ENCODE assay signal across 13 cellular contexts in genomic region chr6:170405311-170405975, GRCh38.
A peak's percentile ranks its signal among the peaks of the same experiment; 100 is the strongest.
DNase-seq lines count a peak whose midpoint lies in the region; ATAC-seq and TF ChIP-seq lines count a peak whose summit lies in the region.
"Had no signal": no experiment of that assay in that cellular context is flagged by ENCODE, and none has a peak within 500 bp of the region (broad histone marks: within the 10 kb centered on the region; RNA-seq: fewer than 3 reads in every experiment).

No MANE protein-coding gene starts in this region.

- no peaks in the 10 kb centered on the region for H3K27me3 Mint-ChIP-seq in activated T-helper 17 cell treated with anti-CD3 and anti-CD28 coated beads, Interleukin-2, amount 50 U/mL, for 72 hours
- H3K27me3 Mint-ChIP-seq: memory B cell; stimulated activated naive CD8-positive, alpha-beta T cell treated with anti-CD3 and anti-CD28 coated beads, Interleukin-15, amount 100 ng/mL, for 72 hours had no signal

- H3K27ac Mint-ChIP-seq in activated T-helper 17 cell treated with anti-CD3 and anti-CD28 coated beads, Interleukin-2, amount 50 U/mL, for 72 hours = no peak overlapping the region
- H3K27ac Mint-ChIP-seq: memory B cell; T-helper 2 cell treated with Interferon-gamma antibody and Interleukin-4, amounts not matched to agents 5 μg/mL and 100 μg/mL, for 36 hours had no signal

- POLR2A ChIA-PET in SK-N-SH (lab: Yijun Ruan, JAX) = no interaction called here

- H3K79me2 ChIP-seq in SK-N-SH (ENCODE audit: insufficient read depth) = no peaks in the 10 kb centered on the region

- H3K4me3 ChIP-seq in SK-N-SH (ENCODE audit: low read depth in 2 of 2, low read length in 1 of 2) = no peak overlapping the region
- no peak overlapping the region for H3K4me3 ChIP-seq in retinal pigment epithelial cell (ENCODE audit: low read length)

- H3K36me3 Mint-ChIP-seq in activated T-helper 17 cell treated with anti-CD3 and anti-CD28 coated beads, Interleukin-2, amount 50 U/mL, for 72 hours (ENCODE audit: low read depth) = peaks cover 69% of the 10 kb centered on the region

- no peak for TF ChIP-seq RAD21 in SK-N-SH (IDR thresholded peaks at IDR 0.05; ENCODE audit: low read length)

- TF ChIP-seq CTCF in SK-N-SH (IDR thresholded peaks at IDR 0.05) (no peak), retinal pigment epithelial cell (conservative IDR thresholded peaks at IDR 0.05; ENCODE audit: low read depth, low read length) (no peak)

- peaks cover 0 to 19% of the 10 kb centered on the region in 2 experiments; a peak in 2 of 4 replicates for H3K4me1 ChIP-seq in SK-N-SH (ENCODE audit: control insufficient read depth in 1 of 2, insufficient read depth in 2 of 2, low read depth in 1 of 2, low read length in 1 of 2)

- H3K9me3 Mint-ChIP-seq in activated T-helper 17 cell treated with anti-CD3 and anti-CD28 coated beads, Interleukin-2, amount 50 U/mL, for 72 hours = peaks cover 3% of the 10 kb centered on the region
- H3K9me3 Mint-ChIP-seq: T-helper 2 cell treated with Interferon-gamma antibody and Interleukin-4, amounts not matched to agents 5 μg/mL and 100 μg/mL, for 36 hours had no signal

- peak; percentile 95 for DNase-seq in HCEC 1CT
- DNase-seq in SK-N-SH = no peak
- peak; percentile 95 for DNase-seq in fibroblast of peridontal ligament (ENCODE audit: extremely low read depth)
- peak; percentile 80 for DNase-seq in retinal pigment epithelial cell (ENCODE audit: low read depth)
- DNase-seq in occipital lobe (lab: John Stamatoyannopoulos, UW) = no peak
- DNase-seq: activated T-cell treated with anti-CD3 and anti-CD28 coated beads, Interleukin-2, amount 50 U/mL, for 48 hours; NCI-H526; stimulated activated naive CD8-positive, alpha-beta T cell treated with anti-CD3 and anti-CD28 coated beads, Interleukin-15, amount 100 ng/mL, for 72 hours had no signal

- CTCF ChIA-PET in SK-N-SH (lab: Yijun Ruan, JAX) = no interaction called here

- 21% methylated on average over 8 of the region's 8 CpGs for WGBS in SK-N-SH (ENCODE audit: low lambda C conversion rate)

- H3K9me2 ChIP-seq in SK-N-SH = no peaks in the 10 kb centered on the region

- H3K4me2 ChIP-seq in SK-N-SH = peak overlapping the region; percentile 56
- H3K4me2 ChIP-seq: KMS-11 had no signal

- H2AFZ ChIP-seq in SK-N-SH (ENCODE audit: low read depth) = 0 out of 2 replicates have a peak overlapping the region, but pooled peaks have one; percentile 42

- H3F3A ChIP-seq in SK-N-SH (replicated peaks; ENCODE audit: insufficient read depth) = peaks cover 37% of the 10 kb centered on the region

- peak overlapping the region; percentile 67 for H3K9ac ChIP-seq in SK-N-SH
- H3K9ac ChIP-seq: KMS-11 had no signal

- no peaks in the 10 kb centered on the region for H3K27me3 ChIP-seq in SK-N-SH (ENCODE audit: insufficient read depth)

- peak overlapping the region; percentile 43 to 95; a peak in 3 of 4 replicates for H3K27ac ChIP-seq in SK-N-SH (ENCODE audit: low read depth in 2 of 2, low read length in 1 of 2)
- H3K27ac ChIP-seq: KMS-11 had no signal

- peak in 1 of 2 experiments; percentile 75; a peak in 2 of 4 replicates for TF ChIP-seq EP300 in SK-N-SH (IDR thresholded peaks at IDR 0.05; ENCODE audit: borderline replicate concordance in 1 of 2, low read depth in 1 of 2, low read length in 1 of 2)

- no peak overlapping the region for H3K4me3 Mint-ChIP-seq in activated T-helper 17 cell treated with anti-CD3 and anti-CD28 coated beads, Interleukin-2, amount 50 U/mL, for 72 hours
- H3K4me3 Mint-ChIP-seq: memory B cell; stimulated activated naive CD8-positive, alpha-beta T cell treated with anti-CD3 and anti-CD28 coated beads, Interleukin-15, amount 100 ng/mL, for 72 hours; T-helper 2 cell treated with Interferon-gamma antibody and Interleukin-4, amounts not matched to agents 5 μg/mL and 100 μg/mL, for 36 hours had no signal

- H3K36me3 ChIP-seq in SK-N-SH (replicated peaks in 1 of 2; ENCODE audit: control insufficient read depth in 1 of 2, insufficient read depth in 2 of 2, low read length in 1 of 2) = peaks cover 10 to 48% of the 10 kb centered on the region in 2 experiments

- ATAC-seq in activated T-helper 17 cell treated with anti-CD3 and anti-CD28 coated beads, Interleukin-2, amount 50 U/mL, for 72 hours (replicated peaks) = no peak
- no peak for ATAC-seq in HG02571 (IDR thresholded peaks at IDR 0.05; ENCODE audit: unreplicated experiment)
- ATAC-seq: stimulated activated naive CD8-positive, alpha-beta T cell treated with anti-CD3 and anti-CD28 coated beads, Interleukin-15, amount 100 ng/mL, for 72 hours had no signal

- H4K20me1 ChIP-seq in SK-N-SH (ENCODE audit: insufficient read depth) = no peaks in the 10 kb centered on the region

- no peaks in the 10 kb centered on the region for H3K4me1 Mint-ChIP-seq in activated T-helper 17 cell treated with anti-CD3 and anti-CD28 coated beads, Interleukin-2, amount 50 U/mL, for 72 hours
- H3K4me1 Mint-ChIP-seq: memory B cell; stimulated activated naive CD8-positive, alpha-beta T cell treated with anti-CD3 and anti-CD28 coated beads, Interleukin-15, amount 100 ng/mL, for 72 hours had no signal

- no peaks in the 10 kb centered on the region for H3K9me3 ChIP-seq in SK-N-SH

TF ChIP-seq in SK-N-SH, 30 proteins besides CTCF, POLR2A, EP300 and RAD21 (continues in another document):
- TF ChIP-seq YY1 (IDR thresholded peaks at IDR 0.05; ENCODE audit: low read depth) (peak; percentile 32; the same call in 1 of the 2 replicates), JUND (IDR thresholded peaks at IDR 0.05) (peak; percentile 95), ELF1 (IDR thresholded peaks at IDR 0.05) (no peak), TAF1 (IDR thresholded peaks at IDR 0.05; ENCODE audit: borderline replicate concordance, low read depth, low read length) (no peak), SMC3 (IDR thresholded peaks at IDR 0.05; ENCODE audit: low read depth, low read length) (no peak), CHD2 (IDR thresholded peaks at IDR 0.05; ENCODE audit: low read length, partially characterized antibody) (no peak), FOXJ3 (CRISPR knock-in tag; IDR thresholded peaks at IDR 0.05) (no peak), TCF12 (IDR thresholded peaks at IDR 0.05) (peak; percentile 86), PBX3 (IDR thresholded peaks at IDR 0.05) (peak; percentile 81), MXI1 (IDR thresholded peaks at IDR 0.05; ENCODE audit: low read depth, low read length) (no peak), RCOR1 (IDR thresholded peaks at IDR 0.05; ENCODE audit: low read length) (no peak), NRF1 (IDR thresholded peaks at IDR 0.05; ENCODE audit: low read depth, low read length) (no peak), GATA2 (CRISPR knock-in tag; IDR thresholded peaks at IDR 0.05) (no peak), ZBTB33 (IDR thresholded peaks at IDR 0.05; ENCODE audit: borderline replicate concordance, low read depth) (no peak; the same call in 1 of the 2 replicates), MEF2A (IDR thresholded peaks at IDR 0.05; ENCODE audit: borderline replicate concordance, low read depth) (no peak), FOSL2 (IDR thresholded peaks at IDR 0.05; ENCODE audit: borderline replicate concordance, low read depth) (peak; percentile 95), EZH2phosphoT487 (IDR thresholded peaks at IDR 0.05; ENCODE audit: borderline replicate concordance, low read depth) (no peak), SIN3A (IDR thresholded peaks at IDR 0.05; ENCODE audit: borderline replicate concordance, low read depth, low read length) (peak; percentile 65; the same call in 1 of the 2 replicates), FOXM1 (IDR thresholded peaks at IDR 0.05; ENCODE audit: low read depth) (peak; percentile 74; the same call in 1 of the 2 replicates), RFX5 (IDR thresholded peaks at IDR 0.05; ENCODE audit: low read length) (no peak), NFIC (IDR thresholded peaks at IDR 0.05; ENCODE audit: borderline replicate concordance) (peak; percentile 22; the same call in 1 of the 2 replicates), TEAD4 (IDR thresholded peaks at IDR 0.05; ENCODE audit: borderline replicate concordance, insufficient read depth) (peak; percentile 89), RXRA (IDR thresholded peaks at IDR 0.05; ENCODE audit: borderline replicate concordance, low read depth) (no peak; the same call in 1 of the 2 replicates), MAX (IDR thresholded peaks at IDR 0.05; ENCODE audit: low read depth) (peak; percentile 82)

Comparison
In these comparisons a context has a peak if more than half of its experiments do, and no peak if none do; other contexts are left out.
1. DNase-seq: peak in HCEC 1CT (single experiment), fibroblast of peridontal ligament (single experiment) and retinal pigment epithelial cell (single experiment); none in SK-N-SH (single experiment) and occipital lobe (single experiment).